Comparison of ENCODE assay signal across 7 cellular contexts in the genomic region with DNA sequence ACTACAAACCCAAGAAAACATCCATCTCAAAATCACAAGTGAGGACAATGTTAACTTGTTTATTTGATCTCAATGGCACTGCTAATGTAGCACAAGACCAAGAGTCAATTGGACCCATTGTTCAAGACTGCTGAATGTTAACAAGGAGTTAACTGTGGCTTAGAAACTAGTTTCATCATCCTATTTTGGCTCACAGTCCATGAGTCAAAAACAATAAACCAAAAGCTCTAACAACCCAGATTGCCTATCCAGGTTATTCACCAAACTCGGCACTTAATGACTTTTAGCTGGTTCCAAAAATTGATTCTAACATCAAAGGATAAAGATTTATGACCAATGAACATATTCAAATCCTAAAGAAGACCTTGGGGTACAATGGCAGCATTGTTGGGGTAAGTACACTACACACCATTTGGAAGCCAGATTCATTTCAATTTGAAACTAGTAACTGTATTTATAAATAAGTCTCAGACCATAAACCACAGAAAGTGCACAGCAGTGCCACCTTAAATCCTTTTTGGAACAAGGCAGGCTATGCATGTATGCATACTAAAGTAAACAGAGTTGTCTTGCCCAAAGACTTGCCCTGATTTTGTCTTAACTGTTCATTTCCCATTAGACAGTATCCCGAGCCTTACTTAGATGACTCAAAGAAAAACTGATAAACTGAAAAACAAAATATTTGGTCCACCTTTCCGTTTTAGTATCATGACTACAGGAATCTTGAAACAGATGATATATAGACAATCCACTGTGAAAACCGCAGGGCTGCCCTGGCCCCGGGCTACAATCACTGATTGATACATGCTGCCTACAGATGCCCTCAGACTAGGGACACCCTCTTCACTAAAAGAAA.
DNase-seq lines count a peak whose midpoint lies in the region; ATAC-seq and TF ChIP-seq lines count a peak whose summit lies in the region.

No MANE protein-coding gene starts in this region.

- TF ChIP-seq CTCF in foreskin fibroblast (IDR thresholded peaks at IDR 0.05; ENCODE audit: low read depth, low read length): no peak

- peak; percentile 58 for DNase-seq in NCI-H526 treated with DMSO at 0.1 percent for 48 hours (lab: John Stamatoyannopoulos, UW)
- peak; percentile 18 to 52 for DNase-seq in foreskin fibroblast
- no peak for DNase-seq in islet precursor cell
- no peak for DNase-seq in NOMO-1 (lab: John Stamatoyannopoulos, UW; ENCODE audit: unreplicated experiment in 2 of 2)
- no peak for DNase-seq in NCI-H2029 (lab: John Stamatoyannopoulos, UW)

- ATAC-seq in GM18867 (IDR thresholded peaks at IDR 0.05; ENCODE audit: unreplicated experiment) (peak; percentile 77), HG02588 (IDR thresholded peaks at IDR 0.05; ENCODE audit: unreplicated experiment) (peak; percentile 77)

- H3K4me3 ChIP-seq in foreskin fibroblast (ENCODE audit: low read depth in 1 of 2, low read length in 2 of 2): peak overlapping the region in 1 of 2 donors; percentile 16

Comparison
In these comparisons a context has a peak if more than half of its experiments do, and no peak if none do; other contexts are left out.
1. DNase-seq: peak in NCI-H526 treated with DMSO at 0.1 percent for 48 hours (single experiment) and foreskin fibroblast (2 of 2); none in islet precursor cell (single experiment), NOMO-1 (0 of 2) and NCI-H2029 (single experiment).